ENCODE assay signal across 1 cellular context in the genomic region with DNA sequence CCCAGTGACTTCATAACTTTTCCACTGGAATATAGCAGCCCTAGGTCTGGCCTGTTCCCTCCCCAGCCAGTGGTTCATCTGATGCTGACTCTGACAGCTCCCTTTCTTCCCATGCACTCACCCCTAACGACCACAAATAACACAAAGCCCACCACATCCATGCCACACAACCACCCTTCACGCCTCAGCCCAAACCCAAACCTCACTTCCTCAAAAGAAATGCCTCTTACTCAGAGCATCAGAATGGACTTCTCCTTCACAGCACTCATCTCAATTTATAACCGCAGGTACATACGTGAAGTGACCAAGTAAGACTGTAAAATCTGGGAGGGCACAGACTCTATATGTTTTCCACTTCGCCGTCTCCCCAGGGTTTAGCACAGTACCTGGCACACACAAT.
A peak's percentile ranks its signal among the peaks of the same experiment; 100 is the strongest.
TF ChIP-seq lines count a peak whose summit lies in the region.

No MANE protein-coding gene starts in this region.

TF ChIP-seq in GM12878, 131 proteins besides CTCF, POLR2A, EP300 and RAD21 (continued from another document and continues in another):
- TF ChIP-seq ETV6 (conservative IDR thresholded peaks at IDR 0.05 in 1 of 2, IDR thresholded peaks at IDR 0.05 in 1 of 2; ENCODE audit: borderline replicate concordance in 1 of 2, low read depth in 1 of 2): no peak
- TF ChIP-seq, protein P1, sequence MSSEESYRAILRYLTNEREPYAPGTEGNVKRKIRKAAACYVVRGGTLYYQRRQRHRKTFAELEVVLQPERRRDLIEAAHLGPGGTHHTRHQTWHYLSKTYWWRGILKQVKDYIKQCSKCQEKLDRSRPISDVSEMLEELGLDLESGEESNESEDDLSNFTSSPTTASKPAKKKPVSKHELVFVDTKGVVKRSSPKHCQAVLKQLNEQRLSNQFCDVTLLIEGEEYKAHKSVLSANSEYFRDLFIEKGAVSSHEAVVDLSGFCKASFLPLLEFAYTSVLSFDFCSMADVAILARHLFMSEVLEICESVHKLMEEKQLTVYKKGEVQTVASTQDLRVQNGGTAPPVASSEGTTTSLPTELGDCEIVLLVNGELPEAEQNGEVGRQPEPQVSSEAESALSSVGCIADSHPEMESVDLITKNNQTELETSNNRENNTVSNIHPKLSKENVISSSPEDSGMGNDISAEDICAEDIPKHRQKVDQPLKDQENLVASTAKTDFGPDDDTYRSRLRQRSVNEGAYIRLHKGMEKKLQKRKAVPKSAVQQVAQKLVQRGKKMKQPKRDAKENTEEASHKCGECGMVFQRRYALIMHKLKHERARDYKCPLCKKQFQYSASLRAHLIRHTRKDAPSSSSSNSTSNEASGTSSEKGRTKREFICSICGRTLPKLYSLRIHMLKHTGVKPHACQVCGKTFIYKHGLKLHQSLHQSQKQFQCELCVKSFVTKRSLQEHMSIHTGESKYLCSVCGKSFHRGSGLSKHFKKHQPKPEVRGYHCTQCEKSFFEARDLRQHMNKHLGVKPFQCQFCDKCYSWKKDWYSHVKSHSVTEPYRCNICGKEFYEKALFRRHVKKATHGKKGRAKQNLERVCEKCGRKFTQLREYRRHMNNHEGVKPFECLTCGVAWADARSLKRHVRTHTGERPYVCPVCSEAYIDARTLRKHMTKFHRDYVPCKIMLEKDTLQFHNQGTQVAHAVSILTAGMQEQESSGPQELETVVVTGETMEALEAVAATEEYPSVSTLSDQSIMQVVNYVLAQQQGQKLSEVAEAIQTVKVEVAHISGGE (CRISPR knock-in tag; IDR thresholded peaks at IDR 0.05): no peak
- TF ChIP-seq HSF1 (IDR thresholded peaks at IDR 0.05; ENCODE audit: low read depth, low read length): no peak
- peak; percentile 79; the same call in 1 of the 2 replicates for TF ChIP-seq HDGF (IDR thresholded peaks at IDR 0.05)
- no peak for TF ChIP-seq MAX (IDR thresholded peaks at IDR 0.05; ENCODE audit: low read depth, low read length)
- no peak for TF ChIP-seq HDAC2 (IDR thresholded peaks at IDR 0.05)
- TF ChIP-seq CEBPZ (IDR thresholded peaks at IDR 0.05; ENCODE audit: low read depth, low read length): no peak
- TF ChIP-seq RAD51 (IDR thresholded peaks at IDR 0.05): no peak
- 0 out of 2 replicates have a peak, but pooled peaks have one; percentile 20 for TF ChIP-seq ZNF24 (IDR thresholded peaks at IDR 0.05)
- TF ChIP-seq, protein P2, sequence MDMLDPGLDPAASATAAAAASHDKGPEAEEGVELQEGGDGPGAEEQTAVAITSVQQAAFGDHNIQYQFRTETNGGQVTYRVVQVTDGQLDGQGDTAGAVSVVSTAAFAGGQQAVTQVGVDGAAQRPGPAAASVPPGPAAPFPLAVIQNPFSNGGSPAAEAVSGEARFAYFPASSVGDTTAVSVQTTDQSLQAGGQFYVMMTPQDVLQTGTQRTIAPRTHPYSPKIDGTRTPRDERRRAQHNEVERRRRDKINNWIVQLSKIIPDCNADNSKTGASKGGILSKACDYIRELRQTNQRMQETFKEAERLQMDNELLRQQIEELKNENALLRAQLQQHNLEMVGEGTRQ (IDR thresholded peaks at IDR 0.05; ENCODE audit: borderline replicate concordance, low read depth, low read length): no peak
- TF ChIP-seq LARP7 (IDR thresholded peaks at IDR 0.05): no peak
- TF ChIP-seq, protein P3, sequence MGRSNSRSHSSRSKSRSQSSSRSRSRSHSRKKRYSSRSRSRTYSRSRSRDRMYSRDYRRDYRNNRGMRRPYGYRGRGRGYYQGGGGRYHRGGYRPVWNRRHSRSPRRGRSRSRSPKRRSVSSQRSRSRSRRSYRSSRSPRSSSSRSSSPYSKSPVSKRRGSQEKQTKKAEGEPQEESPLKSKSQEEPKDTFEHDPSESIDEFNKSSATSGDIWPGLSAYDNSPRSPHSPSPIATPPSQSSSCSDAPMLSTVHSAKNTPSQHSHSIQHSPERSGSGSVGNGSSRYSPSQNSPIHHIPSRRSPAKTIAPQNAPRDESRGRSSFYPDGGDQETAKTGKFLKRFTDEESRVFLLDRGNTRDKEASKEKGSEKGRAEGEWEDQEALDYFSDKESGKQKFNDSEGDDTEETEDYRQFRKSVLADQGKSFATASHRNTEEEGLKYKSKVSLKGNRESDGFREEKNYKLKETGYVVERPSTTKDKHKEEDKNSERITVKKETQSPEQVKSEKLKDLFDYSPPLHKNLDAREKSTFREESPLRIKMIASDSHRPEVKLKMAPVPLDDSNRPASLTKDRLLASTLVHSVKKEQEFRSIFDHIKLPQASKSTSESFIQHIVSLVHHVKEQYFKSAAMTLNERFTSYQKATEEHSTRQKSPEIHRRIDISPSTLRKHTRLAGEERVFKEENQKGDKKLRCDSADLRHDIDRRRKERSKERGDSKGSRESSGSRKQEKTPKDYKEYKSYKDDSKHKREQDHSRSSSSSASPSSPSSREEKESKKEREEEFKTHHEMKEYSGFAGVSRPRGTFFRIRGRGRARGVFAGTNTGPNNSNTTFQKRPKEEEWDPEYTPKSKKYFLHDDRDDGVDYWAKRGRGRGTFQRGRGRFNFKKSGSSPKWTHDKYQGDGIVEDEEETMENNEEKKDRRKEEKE (IDR thresholded peaks at IDR 0.05): no peak
- TF ChIP-seq SP1 (IDR thresholded peaks at IDR 0.05; ENCODE audit: low read depth, low read length): no peak
- no peak for TF ChIP-seq MXI1 (IDR thresholded peaks at IDR 0.05; ENCODE audit: low read depth, low read length)
- no peak for TF ChIP-seq IRF4 (IDR thresholded peaks at IDR 0.05; ENCODE audit: low read depth, low read length)
- no peak for TF ChIP-seq CBX5 (IDR thresholded peaks at IDR 0.05; ENCODE audit: low read depth)
- no peak for TF ChIP-seq HCFC1 (IDR thresholded peaks at IDR 0.05; ENCODE audit: low read length)
- no peak for TF ChIP-seq ATF2 (IDR thresholded peaks at IDR 0.05; ENCODE audit: low read length)
- peak; percentile 49 for TF ChIP-seq NFIC (IDR thresholded peaks at IDR 0.05; ENCODE audit: low read depth, low read length)
- peak; percentile 55; the same call in 1 of the 2 replicates for TF ChIP-seq MTA2 (IDR thresholded peaks at IDR 0.05; ENCODE audit: low read depth)
- TF ChIP-seq, protein P4, sequence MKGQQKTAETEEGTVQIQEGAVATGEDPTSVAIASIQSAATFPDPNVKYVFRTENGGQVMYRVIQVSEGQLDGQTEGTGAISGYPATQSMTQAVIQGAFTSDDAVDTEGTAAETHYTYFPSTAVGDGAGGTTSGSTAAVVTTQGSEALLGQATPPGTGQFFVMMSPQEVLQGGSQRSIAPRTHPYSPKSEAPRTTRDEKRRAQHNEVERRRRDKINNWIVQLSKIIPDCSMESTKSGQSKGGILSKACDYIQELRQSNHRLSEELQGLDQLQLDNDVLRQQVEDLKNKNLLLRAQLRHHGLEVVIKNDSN (IDR thresholded peaks at IDR 0.05; ENCODE audit: borderline replicate concordance, extremely low read length, insufficient read depth, low read depth, low read length): no peak
- TF ChIP-seq, protein P5, sequence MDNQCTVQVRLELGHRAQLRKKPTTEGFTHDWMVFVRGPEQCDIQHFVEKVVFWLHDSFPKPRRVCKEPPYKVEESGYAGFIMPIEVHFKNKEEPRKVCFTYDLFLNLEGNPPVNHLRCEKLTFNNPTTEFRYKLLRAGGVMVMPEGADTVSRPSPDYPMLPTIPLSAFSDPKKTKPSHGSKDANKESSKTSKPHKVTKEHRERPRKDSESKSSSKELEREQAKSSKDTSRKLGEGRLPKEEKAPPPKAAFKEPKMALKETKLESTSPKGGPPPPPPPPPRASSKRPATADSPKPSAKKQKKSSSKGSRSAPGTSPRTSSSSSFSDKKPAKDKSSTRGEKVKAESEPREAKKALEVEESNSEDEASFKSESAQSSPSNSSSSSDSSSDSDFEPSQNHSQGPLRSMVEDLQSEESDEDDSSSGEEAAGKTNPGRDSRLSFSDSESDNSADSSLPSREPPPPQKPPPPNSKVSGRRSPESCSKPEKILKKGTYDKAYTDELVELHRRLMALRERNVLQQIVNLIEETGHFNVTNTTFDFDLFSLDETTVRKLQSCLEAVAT (IDR thresholded peaks at IDR 0.05): peak; percentile 93
- no peak for TF ChIP-seq NR2C2 (IDR thresholded peaks at IDR 0.05; ENCODE audit: borderline replicate concordance, control insufficient read depth, insufficient read length, low read depth)
- TF ChIP-seq NR2C1 (IDR thresholded peaks at IDR 0.05): no peak
- TF ChIP-seq, protein P6, sequence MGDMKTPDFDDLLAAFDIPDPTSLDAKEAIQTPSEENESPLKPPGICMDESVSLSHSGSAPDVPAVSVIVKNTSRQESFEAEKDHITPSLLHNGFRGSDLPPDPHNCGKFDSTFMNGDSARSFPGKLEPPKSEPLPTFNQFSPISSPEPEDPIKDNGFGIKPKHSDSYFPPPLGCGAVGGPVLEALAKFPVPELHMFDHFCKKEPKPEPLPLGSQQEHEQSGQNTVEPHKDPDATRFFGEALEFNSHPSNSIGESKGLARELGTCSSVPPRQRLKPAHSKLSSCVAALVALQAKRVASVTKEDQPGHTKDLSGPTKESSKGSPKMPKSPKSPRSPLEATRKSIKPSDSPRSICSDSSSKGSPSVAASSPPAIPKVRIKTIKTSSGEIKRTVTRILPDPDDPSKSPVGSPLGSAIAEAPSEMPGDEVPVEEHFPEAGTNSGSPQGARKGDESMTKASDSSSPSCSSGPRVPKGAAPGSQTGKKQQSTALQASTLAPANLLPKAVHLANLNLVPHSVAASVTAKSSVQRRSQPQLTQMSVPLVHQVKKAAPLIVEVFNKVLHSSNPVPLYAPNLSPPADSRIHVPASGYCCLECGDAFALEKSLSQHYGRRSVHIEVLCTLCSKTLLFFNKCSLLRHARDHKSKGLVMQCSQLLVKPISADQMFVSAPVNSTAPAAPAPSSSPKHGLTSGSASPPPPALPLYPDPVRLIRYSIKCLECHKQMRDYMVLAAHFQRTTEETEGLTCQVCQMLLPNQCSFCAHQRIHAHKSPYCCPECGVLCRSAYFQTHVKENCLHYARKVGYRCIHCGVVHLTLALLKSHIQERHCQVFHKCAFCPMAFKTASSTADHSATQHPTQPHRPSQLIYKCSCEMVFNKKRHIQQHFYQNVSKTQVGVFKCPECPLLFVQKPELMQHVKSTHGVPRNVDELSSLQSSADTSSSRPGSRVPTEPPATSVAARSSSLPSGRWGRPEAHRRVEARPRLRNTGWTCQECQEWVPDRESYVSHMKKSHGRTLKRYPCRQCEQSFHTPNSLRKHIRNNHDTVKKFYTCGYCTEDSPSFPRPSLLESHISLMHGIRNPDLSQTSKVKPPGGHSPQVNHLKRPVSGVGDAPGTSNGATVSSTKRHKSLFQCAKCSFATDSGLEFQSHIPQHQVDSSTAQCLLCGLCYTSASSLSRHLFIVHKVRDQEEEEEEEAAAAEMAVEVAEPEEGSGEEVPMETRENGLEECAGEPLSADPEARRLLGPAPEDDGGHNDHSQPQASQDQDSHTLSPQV (IDR thresholded peaks at IDR 0.05): no peak
- TF ChIP-seq SIN3A (IDR thresholded peaks at IDR 0.05; ENCODE audit: low read depth, low read length): no peak
- no peak for TF ChIP-seq WRNIP1 (IDR thresholded peaks at IDR 0.05; ENCODE audit: borderline replicate concordance, low read depth, low read length)
- no peak for TF ChIP-seq CBX3 (IDR thresholded peaks at IDR 0.05; ENCODE audit: borderline replicate concordance, low read depth)
- TF ChIP-seq HDAC6 (IDR thresholded peaks at IDR 0.05; ENCODE audit: unreplicated experiment): no peak
- TF ChIP-seq KLF5 (IDR thresholded peaks at IDR 0.05; ENCODE audit: partially characterized antibody): no peak
- no peak for TF ChIP-seq CEBPB (IDR thresholded peaks at IDR 0.05; ENCODE audit: borderline replicate concordance in 1 of 2, low read depth in 2 of 2, low read length in 2 of 2)
- TF ChIP-seq MEF2B (IDR thresholded peaks at IDR 0.05; ENCODE audit: partially characterized antibody, poor library complexity, severe bottlenecking): no peak
- TF ChIP-seq POLR2AphosphoS5 (IDR thresholded peaks at IDR 0.05; ENCODE audit: low read length): no peak
- no peak for TF ChIP-seq YBX1 (IDR thresholded peaks at IDR 0.05)
- TF ChIP-seq ZZZ3 (IDR thresholded peaks at IDR 0.05; ENCODE audit: control insufficient read depth, insufficient read length, low read depth): no peak
- no peak for TF ChIP-seq NFYA (IDR thresholded peaks at IDR 0.05; ENCODE audit: borderline replicate concordance, low read depth, low read length)
- no peak for TF ChIP-seq MEF2A (IDR thresholded peaks at IDR 0.05; ENCODE audit: insufficient read depth, low read depth, low read length)
- no peak for TF ChIP-seq ASH2L (IDR thresholded peaks at IDR 0.05; ENCODE audit: borderline replicate concordance, low read depth)
